8 cellular contexts compared by ENCODE assay signal in genomic region chr19:44748426-44749254, GRCh38. TPM values are rescaled to one million over a fixed set of nuclear protein-coding genes. Genes with fewer than 3 reads are reported as not detected.
A peak's percentile ranks its signal among the peaks of the same experiment; 100 is the strongest.
DNase-seq lines count a peak whose midpoint lies in the region; ATAC-seq and TF ChIP-seq lines count a peak whose summit lies in the region.

BCL3 (plus strand) TSS chr19:44748708; CDS start chr19:44748791, 83 bp downstream.

- peaks cover 28% of the 10 kb centered on the region for H3K36me3 Mint-ChIP-seq in Caco-2 (ENCODE audit: insufficient read depth, unreplicated experiment)

- TF ChIP-seq POLR2A in upper lobe of left lung (IDR thresholded peaks at IDR 0.05): peak in 3 of 4 donors; percentile 55 to 61 (median 60)

- peak in 1 of 4 donors; percentile 13 for TF ChIP-seq EP300 in upper lobe of left lung (IDR thresholded peaks at IDR 0.05)

- intact Hi-C loops in Caco-2 (cut with micrococcal nuclease; ENCODE audit: unreplicated experiment): no loop called here

- H3K79me2 ChIP-seq in GM23248 (ENCODE audit: insufficient read depth) (peaks cover 44% of the 10 kb centered on the region), OCI-LY3 (ENCODE audit: low read length) (peaks cover 47% of the 10 kb centered on the region)

- H3K27ac Mint-ChIP-seq in Caco-2 (ENCODE audit: unreplicated experiment): peak within 1 kb of the TSS; percentile 63

- in situ Hi-C loops in GM23248 (cut with MboI): no loop called here

- H3K9me3 ChIP-seq in Caco-2 (no peaks in the 10 kb centered on the region), GM23248 (ENCODE audit: low read depth) (no peaks in the 10 kb centered on the region), OCI-LY3 (ENCODE audit: insufficient read depth, low read length) (no peaks in the 10 kb centered on the region), upper lobe of left lung (no peaks in the 10 kb centered on the region)

- H3K27me3 Mint-ChIP-seq in Caco-2 (ENCODE audit: insufficient read depth, unreplicated experiment): no peaks in the 10 kb centered on the region

- H4K20me1 ChIP-seq in GM23248 (ENCODE audit: insufficient read depth): no peaks in the 10 kb centered on the region
- H4K20me1 ChIP-seq in OCI-LY3 (ENCODE audit: insufficient read depth, low read length): no peaks in the 10 kb centered on the region

- peak within 1 kb of the TSS; percentile 61 for H3K4me3 ChIP-seq in Caco-2 (ENCODE audit: low read depth, low read length)
- H3K4me3 ChIP-seq in GM23248: peak within 1 kb of the TSS; percentile 99
- peak within 1 kb of the TSS; percentile 85 for H3K4me3 ChIP-seq in OCI-LY3 (ENCODE audit: low read length)
- H3K4me3 ChIP-seq in upper lobe of left lung: peak within 1 kb of the TSS; percentile 62 to 86 (median 74)

- 1% methylated on average over 16 to 33 of the region's 88 CpGs for WGBS in GM23248 (ENCODE audit: low coverage in 1 of 2, low lambda C conversion rate in 2 of 2, missing lambda C conversion rate in 2 of 2), 2 experiments
- WGBS in upper lobe of left lung, 2 donors: 0 to 2% methylated on average over 2 to 24 of the region's 88 CpGs

- H3K4me1 ChIP-seq in Caco-2 (peaks cover 43% of the 10 kb centered on the region), GM23248 (ENCODE audit: insufficient read depth) (peaks cover 37% of the 10 kb centered on the region), OCI-LY3 (ENCODE audit: low read length) (peaks cover 48% of the 10 kb centered on the region), foreskin keratinocyte (peaks cover 22% of the 10 kb centered on the region), upper lobe of left lung (peaks cover 68 to 92% (median 79%) of the 10 kb centered on the region in 4 donors)

- POLR2A ChIA-PET in Caco-2 (lab: Charles Lee): interaction anchor here (0.9 kb wide), 1 partner anchor 24 kb away, joined by 4 read pairs; no protein-coding TSS in a partner anchor

- peak; percentile 10 for ATAC-seq in foreskin keratinocyte
- ATAC-seq in upper lobe of left lung (ENCODE audit: low FRiP score in 2 of 2): peak; percentile 41 to 52
- ATAC-seq in GM19351 (IDR thresholded peaks at IDR 0.05; ENCODE audit: unreplicated experiment): no peak

- DNase-seq in Caco-2 (peak; percentile 74 to 77), GM23248 (peak; percentile 79), foreskin keratinocyte (no peak), occipital lobe (lab: John Stamatoyannopoulos, UW) (peak; percentile 5), upper lobe of left lung (peak; percentile 89 to 96)
- DNase-seq in activated T-helper 1 cell treated with anti-CD3 and anti-CD28 coated beads, Interleukin-2, amount 50 U/mL, for 16 hours (ENCODE audit: low read depth in 1 of 2, low spot score in 1 of 2): peak; percentile 28 to 72

- peak within 1 kb of the TSS; percentile 96 for H3K9ac ChIP-seq in GM23248
- peak within 1 kb of the TSS; percentile 95 for H3K9ac ChIP-seq in OCI-LY3 (ENCODE audit: low read length)

- no TSS peak for BruUV-seq in Caco-2 (replicated peaks; lab: Mats Ljungman, UMichigan)

- no peak for TF ChIP-seq CTCF in Caco-2 (IDR thresholded peaks at IDR 0.05; ENCODE audit: insufficient read depth in 1 of 2, low read depth in 1 of 2, low read length in 1 of 2, severe bottlenecking in 1 of 2, unreplicated experiment in 1 of 2)
- no peak for TF ChIP-seq CTCF in OCI-LY3 (IDR thresholded peaks at IDR 0.05; ENCODE audit: low read depth, low read length)
- TF ChIP-seq CTCF in foreskin keratinocyte (conservative IDR thresholded peaks at IDR 0.05): no peak
- peak in 2 of 6 experiments; percentile 22 to 36 for TF ChIP-seq CTCF in upper lobe of left lung (IDR thresholded peaks at IDR 0.05)

- H3K9me2 ChIP-seq in GM23248 (ENCODE audit: insufficient read depth): no peaks in the 10 kb centered on the region

- peaks cover 24% of the 10 kb centered on the region for H3F3A ChIP-seq in GM23248 (ENCODE audit: insufficient read depth)

- no peaks in the 10 kb centered on the region for H3K27me3 ChIP-seq in Caco-2 (replicated peaks; ENCODE audit: control insufficient read depth, insufficient read depth, low read length)
- no peaks in the 10 kb centered on the region for H3K27me3 ChIP-seq in GM23248 (replicated peaks; ENCODE audit: insufficient read depth)
- peaks cover 15% of the 10 kb centered on the region for H3K27me3 ChIP-seq in OCI-LY3 (ENCODE audit: low read depth, low read length)
- no peaks in the 10 kb centered on the region for H3K27me3 ChIP-seq in foreskin keratinocyte
- no peaks in the 10 kb centered on the region for H3K27me3 ChIP-seq in upper lobe of left lung

- H3K36me3 ChIP-seq in Caco-2 (ENCODE audit: control insufficient read depth, insufficient read depth, low read length): no peaks in the 10 kb centered on the region; the same call in 1 of the 2 replicates
- peaks cover 14% of the 10 kb centered on the region for H3K36me3 ChIP-seq in GM23248 (ENCODE audit: low read depth)
- peaks cover 31% of the 10 kb centered on the region for H3K36me3 ChIP-seq in OCI-LY3 (replicated peaks; ENCODE audit: low read depth, low read length)
- H3K36me3 ChIP-seq in upper lobe of left lung: peaks cover 0 to 26% (median 11%) of the 10 kb centered on the region in 4 donors

- peak within 1 kb of the TSS; percentile 57 for H2AFZ ChIP-seq in GM23248
- no peak within 1 kb of the TSS for H2AFZ ChIP-seq in OCI-LY3 (ENCODE audit: low read depth, low read length)

- H3K27ac ChIP-seq in GM23248 (peak within 1 kb of the TSS; percentile 94), OCI-LY3 (ENCODE audit: low read length) (peak within 1 kb of the TSS; percentile 97), foreskin keratinocyte (peak within 1 kb of the TSS; percentile 99), upper lobe of left lung (peak within 1 kb of the TSS; percentile 94 to 98 (median 98))

- H3K4me3 Mint-ChIP-seq in Caco-2 (ENCODE audit: unreplicated experiment): peak within 1 kb of the TSS; percentile 87

- H3K4me2 ChIP-seq in GM23248 (ENCODE audit: unreplicated experiment): peak within 1 kb of the TSS; percentile 99
- H3K4me2 ChIP-seq in OCI-LY3 (ENCODE audit: low read length): peak within 1 kb of the TSS; percentile 98

- CTCF ChIA-PET in Caco-2 (lab: Charles Lee): interaction anchor here (0.5 to 1.6 kb wide), 4 partner anchors 22 to 61 kb away, joined by 3 to 7 read pairs (median 3); no protein-coding TSS in a partner anchor

- H3K9me3 Mint-ChIP-seq in Caco-2 (ENCODE audit: unreplicated experiment): no peaks in the 10 kb centered on the region

- peaks cover 20% of the 10 kb centered on the region for H3K4me1 Mint-ChIP-seq in Caco-2 (ENCODE audit: low read depth, unreplicated experiment)

RNA-seq across cellular contexts. Expression of gene BCL3, which starts in this region (rescaled TPM):
- total RNA-seq in Caco-2 (2022) (15.5 and 21.3 TPM in 2 replicates), foreskin keratinocyte (3.5 and 5.2 TPM in 2 replicates), occipital lobe (not detected), upper lobe of left lung (100 to 1,000 TPM in 2 of 6 donors, 10 to 100 TPM in 4; 31.1 to 114 (median 71.6) TPM)
- total RNA-seq in GM23248 (2014; rRNA removed; shearing (Covaris generic)): 11.3 and 18.6 TPM in 2 replicates
- polyA plus RNA-seq in GM23248 (2016; fragmentation: Nextera tagmentation; extraction: Ambion mirVana) (24.6 and 26.8 TPM in 2 replicates), foreskin keratinocyte (6.8 and 8.8 TPM in 2 replicates)

Comparison
In these comparisons a context has a peak if more than half of its experiments do, and no peak if none do; other contexts are left out.
1. Peak in DNase-seq in occipital lobe; RNA of the gene not detected or under 1 TPM.
2. DNase-seq: peak in Caco-2 (2 of 2), GM23248 (single experiment), activated T-helper 1 cell treated with anti-CD3 and anti-CD28 coated beads, Interleukin-2, amount 50 U/mL, for 16 hours (2 of 2) and upper lobe of left lung (2 of 2); none in foreskin keratinocyte (0 of 2).
3. Peak in every context shown above with its lines, with median percentiles within 50 percentile points of each other: H3K4me3 ChIP-seq and H3K27ac ChIP-seq.